1 cellular context compared by ENCODE assay signal in genomic region chr7:73495507-73495906, GRCh38.
TF ChIP-seq lines count a peak whose summit lies in the region.

No MANE protein-coding gene starts in this region.

TF ChIP-seq in HEK293, 187 proteins besides CTCF, POLR2A, EP300 and RAD21 (continued from another document):
- TF ChIP-seq ZNF580 (tag by site-specific recombination; IDR thresholded peaks at IDR 0.05) (peak; percentile 59; the same call in 1 of the 2 replicates), ZNF280D (tag by site-specific recombination; IDR thresholded peaks at IDR 0.05) (peak; percentile 89)
